In the genomic region with DNA sequence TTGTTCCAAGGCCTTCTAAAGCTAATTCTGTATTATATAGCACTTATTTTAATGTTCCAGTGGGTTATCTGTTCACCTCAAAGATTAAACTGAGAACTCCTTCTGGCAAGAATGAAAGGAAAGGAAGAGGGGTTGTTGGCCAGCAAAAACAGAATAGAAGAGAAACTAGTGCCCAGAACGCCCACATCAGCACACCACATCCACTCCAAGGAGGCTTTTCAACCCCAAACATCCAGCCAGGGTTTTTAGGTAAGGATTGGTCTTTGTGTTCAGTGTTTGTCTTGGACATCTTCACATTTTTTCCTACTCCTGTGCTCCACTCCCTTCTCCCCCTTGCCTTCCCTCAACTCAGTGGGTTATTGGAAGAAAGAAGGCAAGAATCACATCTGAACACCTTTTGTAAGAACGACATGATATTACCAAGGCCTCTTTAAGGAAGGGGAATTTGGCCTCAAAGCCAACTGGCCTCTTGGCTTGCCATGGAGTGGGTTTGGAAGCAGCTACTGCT, we compare ENCODE assay signal across 1 cellular context.
TF ChIP-seq lines count a peak whose summit lies in the region.

No MANE protein-coding gene starts in this region.

TF ChIP-seq in GM23338, 12 proteins besides CTCF, POLR2A, EP300 and RAD21 (continued from another document):
- TF ChIP-seq REST (IDR thresholded peaks at IDR 0.05; ENCODE audit: unreplicated experiment): no peak
- TF ChIP-seq, protein P1, sequence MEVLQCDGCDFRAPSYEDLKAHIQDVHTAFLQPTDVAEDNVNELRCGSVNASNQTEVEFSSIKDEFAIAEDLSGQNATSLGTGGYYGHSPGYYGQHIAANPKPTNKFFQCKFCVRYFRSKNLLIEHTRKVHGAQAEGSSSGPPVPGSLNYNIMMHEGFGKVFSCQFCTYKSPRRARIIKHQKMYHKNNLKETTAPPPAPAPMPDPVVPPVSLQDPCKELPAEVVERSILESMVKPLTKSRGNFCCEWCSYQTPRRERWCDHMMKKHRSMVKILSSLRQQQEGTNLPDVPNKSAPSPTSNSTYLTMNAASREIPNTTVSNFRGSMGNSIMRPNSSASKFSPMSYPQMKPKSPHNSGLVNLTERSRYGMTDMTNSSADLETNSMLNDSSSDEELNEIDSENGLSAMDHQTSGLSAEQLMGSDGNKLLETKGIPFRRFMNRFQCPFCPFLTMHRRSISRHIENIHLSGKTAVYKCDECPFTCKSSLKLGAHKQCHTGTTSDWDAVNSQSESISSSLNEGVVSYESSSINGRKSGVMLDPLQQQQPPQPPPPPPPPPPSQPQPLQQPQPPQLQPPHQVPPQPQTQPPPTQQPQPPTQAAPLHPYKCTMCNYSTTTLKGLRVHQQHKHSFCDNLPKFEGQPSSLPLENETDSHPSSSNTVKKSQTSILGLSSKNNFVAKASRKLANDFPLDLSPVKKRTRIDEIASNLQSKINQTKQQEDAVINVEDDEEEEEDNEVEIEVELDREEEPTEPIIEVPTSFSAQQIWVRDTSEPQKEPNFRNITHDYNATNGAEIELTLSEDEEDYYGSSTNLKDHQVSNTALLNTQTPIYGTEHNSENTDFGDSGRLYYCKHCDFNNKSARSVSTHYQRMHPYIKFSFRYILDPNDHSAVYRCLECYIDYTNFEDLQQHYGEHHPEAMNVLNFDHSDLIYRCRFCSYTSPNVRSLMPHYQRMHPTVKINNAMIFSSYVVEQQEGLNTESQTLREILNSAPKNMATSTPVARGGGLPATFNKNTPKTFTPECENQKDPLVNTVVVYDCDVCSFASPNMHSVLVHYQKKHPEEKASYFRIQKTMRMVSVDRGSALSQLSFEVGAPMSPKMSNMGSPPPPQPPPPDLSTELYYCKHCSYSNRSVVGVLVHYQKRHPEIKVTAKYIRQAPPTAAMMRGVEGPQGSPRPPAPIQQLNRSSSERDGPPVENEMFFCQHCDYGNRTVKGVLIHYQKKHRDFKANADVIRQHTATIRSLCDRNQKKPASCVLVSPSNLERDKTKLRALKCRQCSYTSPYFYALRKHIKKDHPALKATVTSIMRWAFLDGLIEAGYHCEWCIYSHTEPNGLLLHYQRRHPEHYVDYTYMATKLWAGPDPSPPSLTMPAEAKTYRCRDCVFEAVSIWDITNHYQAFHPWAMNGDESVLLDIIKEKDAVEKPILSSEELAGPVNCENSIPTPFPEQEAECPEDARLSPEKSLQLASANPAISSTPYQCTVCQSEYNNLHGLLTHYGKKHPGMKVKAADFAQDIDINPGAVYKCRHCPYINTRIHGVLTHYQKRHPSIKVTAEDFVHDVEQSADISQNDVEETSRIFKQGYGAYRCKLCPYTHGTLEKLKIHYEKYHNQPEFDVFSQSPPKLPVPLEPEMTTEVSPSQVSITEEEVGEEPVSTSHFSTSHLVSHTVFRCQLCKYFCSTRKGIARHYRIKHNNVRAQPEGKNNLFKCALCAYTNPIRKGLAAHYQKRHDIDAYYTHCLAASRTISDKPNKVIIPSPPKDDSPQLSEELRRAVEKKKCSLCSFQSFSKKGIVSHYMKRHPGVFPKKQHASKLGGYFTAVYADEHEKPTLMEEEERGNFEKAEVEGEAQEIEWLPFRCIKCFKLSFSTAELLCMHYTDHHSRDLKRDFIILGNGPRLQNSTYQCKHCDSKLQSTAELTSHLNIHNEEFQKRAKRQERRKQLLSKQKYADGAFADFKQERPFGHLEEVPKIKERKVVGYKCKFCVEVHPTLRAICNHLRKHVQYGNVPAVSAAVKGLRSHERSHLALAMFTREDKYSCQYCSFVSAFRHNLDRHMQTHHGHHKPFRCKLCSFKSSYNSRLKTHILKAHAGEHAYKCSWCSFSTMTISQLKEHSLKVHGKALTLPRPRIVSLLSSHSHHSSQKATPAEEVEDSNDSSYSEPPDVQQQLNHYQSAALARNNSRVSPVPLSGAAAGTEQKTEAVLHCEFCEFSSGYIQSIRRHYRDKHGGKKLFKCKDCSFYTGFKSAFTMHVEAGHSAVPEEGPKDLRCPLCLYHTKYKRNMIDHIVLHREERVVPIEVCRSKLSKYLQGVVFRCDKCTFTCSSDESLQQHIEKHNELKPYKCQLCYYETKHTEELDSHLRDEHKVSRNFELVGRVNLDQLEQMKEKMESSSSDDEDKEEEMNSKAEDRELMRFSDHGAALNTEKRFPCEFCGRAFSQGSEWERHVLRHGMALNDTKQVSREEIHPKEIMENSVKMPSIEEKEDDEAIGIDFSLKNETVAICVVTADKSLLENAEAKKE (CRISPR knock-in tag; IDR thresholded peaks at IDR 0.05): no peak
- TF ChIP-seq ZNF114 (CRISPR knock-in tag; IDR thresholded peaks at IDR 0.05): no peak
- no peak for TF ChIP-seq ZNF331 (CRISPR knock-in tag; IDR thresholded peaks at IDR 0.05; ENCODE audit: low read depth)
- TF ChIP-seq, protein P2, sequence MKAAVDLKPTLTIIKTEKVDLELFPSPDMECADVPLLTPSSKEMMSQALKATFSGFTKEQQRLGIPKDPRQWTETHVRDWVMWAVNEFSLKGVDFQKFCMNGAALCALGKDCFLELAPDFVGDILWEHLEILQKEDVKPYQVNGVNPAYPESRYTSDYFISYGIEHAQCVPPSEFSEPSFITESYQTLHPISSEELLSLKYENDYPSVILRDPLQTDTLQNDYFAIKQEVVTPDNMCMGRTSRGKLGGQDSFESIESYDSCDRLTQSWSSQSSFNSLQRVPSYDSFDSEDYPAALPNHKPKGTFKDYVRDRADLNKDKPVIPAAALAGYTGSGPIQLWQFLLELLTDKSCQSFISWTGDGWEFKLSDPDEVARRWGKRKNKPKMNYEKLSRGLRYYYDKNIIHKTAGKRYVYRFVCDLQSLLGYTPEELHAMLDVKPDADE (IDR thresholded peaks at IDR 0.05): no peak
- no peak for TF ChIP-seq EZH2 (IDR thresholded peaks at IDR 0.05; ENCODE audit: low read depth, unreplicated experiment)
- no peak for TF ChIP-seq JUNB (IDR thresholded peaks at IDR 0.05; ENCODE audit: unreplicated experiment)
